In genomic region chr18:63725682-63726480, GRCh38 we compare ENCODE assay signal across 32 cellular contexts. TPM values are rescaled to one million over a fixed set of nuclear protein-coding genes. Genes with fewer than 3 reads are reported as not detected.
DNase-seq lines count a peak whose midpoint lies in the region; ATAC-seq and TF ChIP-seq lines count a peak whose summit lies in the region.
"Had no signal": no experiment of that assay in that cellular context is flagged by ENCODE, and none has a peak within 500 bp of the region (broad histone marks: within the 10 kb centered on the region; RNA-seq: fewer than 3 reads in every experiment).

No MANE protein-coding gene starts in this region.

- no peaks in the 10 kb centered on the region for H3K27me3 ChIP-seq in neural progenitor cell
- H3K27me3 ChIP-seq: brain microvascular endothelial cell, vagina had no signal

- H4K20me1 ChIP-seq in neural progenitor cell (ENCODE audit: low read depth), result no peaks in the 10 kb centered on the region

- peaks cover 7% of the 10 kb centered on the region for H3K4me1 Mint-ChIP-seq in neural progenitor cell
- no peaks in the 10 kb centered on the region for H3K4me1 Mint-ChIP-seq in T-helper 17 cell
- H3K4me1 Mint-ChIP-seq: activated CD4-positive, alpha-beta T cell treated with anti-CD3 and anti-CD28 coated beads, Interleukin-2, amount 10 ng/mL, durations not matched to agents 24 days and 14 days; mesothelial cell of epicardium; naive thymus-derived CD4-positive, alpha-beta T cell had no signal

- no peak overlapping the region for H3K9ac ChIP-seq in neural progenitor cell

- peaks cover 2% of the 10 kb centered on the region for H3K27me3 Mint-ChIP-seq in neural progenitor cell (ENCODE audit: insufficient read depth, low read depth)
- H3K27me3 Mint-ChIP-seq in T-helper 17 cell, result peaks cover 10% of the 10 kb centered on the region
- H3K27me3 Mint-ChIP-seq: activated CD4-positive, alpha-beta T cell treated with anti-CD3 and anti-CD28 coated beads, Interleukin-2, amount 10 ng/mL, durations not matched to agents 24 days and 14 days; stimulated activated naive CD8-positive, alpha-beta T cell treated with anti-CD3 and anti-CD28 coated beads, Interleukin-15, Interleukin-2, amounts not matched to agents 100 ng/mL and 50 ng/mL, for 24 hours had no signal

- no peak for ATAC-seq in GM19023 (IDR thresholded peaks at IDR 0.05; ENCODE audit: unreplicated experiment)
- no peak for ATAC-seq in T-helper 17 cell
- ATAC-seq: K562; naive thymus-derived CD4-positive, alpha-beta T cell; psoas muscle; SK-N-SH treated with all-trans-retinoic acid at 6 μM for 48 hours had no signal

- no peaks in the 10 kb centered on the region for H3K79me2 ChIP-seq in neural progenitor cell (ENCODE audit: low read depth)

- H3K27ac ChIP-seq in VCaP (peak overlapping the region; percentile 51), neural progenitor cell (peak overlapping the region; percentile 18)
- H3K27ac ChIP-seq: 22Rv1, brain microvascular endothelial cell, left ventricle myocardium inferior, psoas muscle, vagina had no signal

- H3K9me3 Mint-ChIP-seq in neural progenitor cell, result no peaks in the 10 kb centered on the region
- H3K9me3 Mint-ChIP-seq: activated CD4-positive, alpha-beta T cell treated with anti-CD3 and anti-CD28 coated beads, Interleukin-2, amount 10 ng/mL, durations not matched to agents 24 days and 14 days; stimulated activated naive CD8-positive, alpha-beta T cell treated with anti-CD3 and anti-CD28 coated beads, Interleukin-15, Interleukin-2, amounts not matched to agents 100 ng/mL and 50 ng/mL, for 24 hours had no signal

- DNase-seq in DMS 273 (lab: John Stamatoyannopoulos, UW; ENCODE audit: unreplicated experiment) (peak; percentile 6), DMS 273 treated with DMSO at 0.1 percent for 48 hours (lab: John Stamatoyannopoulos, UW) (no peak), NCI-H1092 treated with DMSO at 0.1 percent for 48 hours (lab: John Stamatoyannopoulos, UW) (peak; percentile 50), neural progenitor cell (ENCODE audit: low spot score) (peak; percentile 49), T-helper 17 cell (no peak), SW480 (ENCODE audit: low spot score) (no peak)
- DNase-seq: activated CD4-positive, alpha-beta T cell treated with anti-CD3 and anti-CD28 coated beads, Interleukin-2, amount 10 ng/mL, durations not matched to agents 24 days and 14 days; activated naive CD4-positive, alpha-beta T cell; activated T-cell treated with anti-CD3 and anti-CD28 coated beads, Interleukin-2, amount 50 U/mL, for 48 hours; brain microvascular endothelial cell; left ventricle myocardium inferior; MM.1S; naive thymus-derived CD4-positive, alpha-beta T cell; NCI-H1694 treated with DMSO at 0.1 percent for 48 hours; NCI-H345; NCI-H748 treated with DMSO at 0.1 percent for 48 hours; occipital lobe; psoas muscle had no signal

- H3F3A ChIP-seq in neural progenitor cell (ENCODE audit: low read depth), result peaks cover 13% of the 10 kb centered on the region

- H3K4me3 ChIP-seq in neural progenitor cell, result no peak overlapping the region
- H3K4me3 ChIP-seq: HAP-1, K562, left ventricle myocardium inferior, psoas muscle, vagina had no signal

- H3K9me3 ChIP-seq in neural progenitor cell (ENCODE audit: low read depth) (no peaks in the 10 kb centered on the region), T-helper 17 cell (ENCODE audit: control insufficient read depth, low read length, poor library complexity, severe bottlenecking) (no peaks in the 10 kb centered on the region)
- H3K9me3 ChIP-seq: HAP-1, left ventricle myocardium inferior, psoas muscle, vagina had no signal

- peaks cover 11% of the 10 kb centered on the region for H3K4me1 ChIP-seq in neural progenitor cell
- H3K4me1 ChIP-seq: HAP-1, left ventricle myocardium inferior, psoas muscle, vagina had no signal

- H3K36me3 ChIP-seq in neural progenitor cell, result no peaks in the 10 kb centered on the region
- H3K36me3 ChIP-seq: brain microvascular endothelial cell, HAP-1, left ventricle myocardium inferior, vagina had no signal

- no peak overlapping the region for H3K4me3 Mint-ChIP-seq in neural progenitor cell
- H3K4me3 Mint-ChIP-seq in T-helper 17 cell, result no peak overlapping the region
- H3K4me3 Mint-ChIP-seq: activated CD4-positive, alpha-beta T cell treated with anti-CD3 and anti-CD28 coated beads, Interleukin-2, amount 10 ng/mL, durations not matched to agents 24 days and 14 days; mesothelial cell of epicardium; naive thymus-derived CD4-positive, alpha-beta T cell; stimulated activated naive CD8-positive, alpha-beta T cell treated with anti-CD3 and anti-CD28 coated beads, Interleukin-15, Interleukin-2, amounts not matched to agents 100 ng/mL and 50 ng/mL, for 24 hours had no signal

- H3K4me2 ChIP-seq in neural progenitor cell, result peak overlapping the region; percentile 57

- TF ChIP-seq CTCF in VCaP (conservative IDR thresholded peaks at IDR 0.05) (no peak), neural progenitor cell (IDR thresholded peaks at IDR 0.05) (no peak)

- H3K36me3 Mint-ChIP-seq in neural progenitor cell (no peaks in the 10 kb centered on the region), T-helper 17 cell (ENCODE audit: low read depth) (no peaks in the 10 kb centered on the region)
- H3K36me3 Mint-ChIP-seq: mesothelial cell of epicardium had no signal

- H3K27ac Mint-ChIP-seq in neural progenitor cell (no peak overlapping the region), T-helper 17 cell (no peak overlapping the region)
- H3K27ac Mint-ChIP-seq: activated CD4-positive, alpha-beta T cell treated with anti-CD3 and anti-CD28 coated beads, Interleukin-2, amount 10 ng/mL, durations not matched to agents 24 days and 14 days; mesothelial cell of epicardium; naive thymus-derived CD4-positive, alpha-beta T cell; stimulated activated naive CD8-positive, alpha-beta T cell treated with anti-CD3 and anti-CD28 coated beads, Interleukin-15, Interleukin-2, amounts not matched to agents 100 ng/mL and 50 ng/mL, for 24 hours had no signal

- H2AFZ ChIP-seq in neural progenitor cell (replicated peaks), result no peak overlapping the region

RNA-seq across cellular contexts. Expression of gene SERPINB11, which starts 23.1 kb away (rescaled TPM):
- not detected in 2 replicates for total RNA-seq in neural progenitor cell (ENCODE audit: low replicate concordance)
- not detected for total RNA-seq in T-helper 17 cell
- total RNA-seq: activated CD4-positive, alpha-beta T cell treated with anti-CD3 and anti-CD28 coated beads, Interleukin-2, amount 10 ng/mL, durations not matched to agents 24 days and 14 days; G401; glomerular endothelial cell; HT-29; K562; left ventricle myocardium inferior; mesothelial cell of epicardium; naive thymus-derived CD4-positive, alpha-beta T cell; occipital lobe; psoas muscle; RPMI7951; T-helper 2 cell treated with Interferon-gamma antibody and Interleukin-4, amounts not matched to agents 100 ng/mL and 5 ng/mL, for 36 hours had no signal

RNA-seq across cellular contexts. Expression of gene SERPINB7, which starts 49.3 kb away (rescaled TPM):
- not detected in 2 replicates for total RNA-seq in neural progenitor cell (ENCODE audit: low replicate concordance)
- not detected for total RNA-seq in T-helper 17 cell
- total RNA-seq: activated CD4-positive, alpha-beta T cell treated with anti-CD3 and anti-CD28 coated beads, Interleukin-2, amount 10 ng/mL, durations not matched to agents 24 days and 14 days; G401; HT-29; K562; left ventricle myocardium inferior; naive thymus-derived CD4-positive, alpha-beta T cell; occipital lobe; psoas muscle; T-helper 2 cell treated with Interferon-gamma antibody and Interleukin-4, amounts not matched to agents 100 ng/mL and 5 ng/mL, for 36 hours had no signal

Comparison
In these comparisons a context has a peak if more than half of its experiments do, and no peak if none do; other contexts are left out.
1. DNase-seq: peak in DMS 273 (single experiment), NCI-H1092 treated with DMSO at 0.1 percent for 48 hours (single experiment) and neural progenitor cell (single experiment); none in DMS 273 treated with DMSO at 0.1 percent for 48 hours (single experiment), T-helper 17 cell (0 of 3) and SW480 (single experiment).